ENCODE assay signal across 8 cellular contexts in genomic region chr6:14210663-14211595, GRCh38.
DNase-seq lines count a peak whose midpoint lies in the region; TF ChIP-seq lines count a peak whose summit lies in the region.

No MANE protein-coding gene starts in this region.

- H3K27me3 ChIP-seq in GM23248 (replicated peaks; ENCODE audit: insufficient read depth): no peaks in the 10 kb centered on the region

- peak overlapping the region; percentile 94 for H2AFZ ChIP-seq in GM23248

- no peaks in the 10 kb centered on the region for H3K9me3 ChIP-seq in GM23248 (ENCODE audit: low read depth)

- TF ChIP-seq CTCF in RWPE1 (conservative IDR thresholded peaks at IDR 0.05; ENCODE audit: low read depth) (peak; percentile 97), nephron progenitor cell (IDR thresholded peaks at IDR 0.05) (peak; percentile 34)

- in situ Hi-C loops in GM23248 (cut with MboI): loop anchor here (10.0 kb wide), 1 partner anchor 1284 kb away; no protein-coding TSS in a partner anchor

- H3K79me2 ChIP-seq in GM23248 (ENCODE audit: insufficient read depth): no peaks in the 10 kb centered on the region

- H3K4me3 ChIP-seq in GM23248: peak overlapping the region; percentile 88

- H3K27ac Mint-ChIP-seq in nephron progenitor cell: no peak overlapping the region
- peak overlapping the region; percentile 83 for H3K27ac Mint-ChIP-seq in stimulated activated naive CD8-positive, alpha-beta T cell treated with anti-CD3 and anti-CD28 coated beads, Interleukin-15, Interleukin-2, amounts not matched to agents 100 ng/mL and 50 ng/mL, for 24 hours

- no peaks in the 10 kb centered on the region for H3K36me3 ChIP-seq in GM23248 (ENCODE audit: low read depth)

- CTCF ChIA-PET in RWPE1 (lab: Yijun Ruan, JAX): interaction anchor here (0.6 to 1.2 kb wide), 2 partner anchors 512 to 995 kb away, joined by 3 read pairs; no protein-coding TSS in a partner anchor

- peak overlapping the region; percentile 95 for H3K4me2 ChIP-seq in GM23248 (ENCODE audit: unreplicated experiment)

- H4K20me1 ChIP-seq in GM23248 (ENCODE audit: insufficient read depth): no peaks in the 10 kb centered on the region

- peaks cover 4% of the 10 kb centered on the region for H3K9me3 Mint-ChIP-seq in nephron progenitor cell
- H3K9me3 Mint-ChIP-seq in stimulated activated naive CD8-positive, alpha-beta T cell treated with anti-CD3 and anti-CD28 coated beads, Interleukin-15, Interleukin-2, amounts not matched to agents 100 ng/mL and 50 ng/mL, for 24 hours: no peaks in the 10 kb centered on the region

- no peaks in the 10 kb centered on the region for H3K36me3 Mint-ChIP-seq in nephron progenitor cell (ENCODE audit: low read depth)
- H3K36me3 Mint-ChIP-seq in stimulated activated naive CD8-positive, alpha-beta T cell treated with anti-CD3 and anti-CD28 coated beads, Interleukin-15, Interleukin-2, amounts not matched to agents 100 ng/mL and 50 ng/mL, for 24 hours (ENCODE audit: low read depth): no peaks in the 10 kb centered on the region

- peaks cover 10% of the 10 kb centered on the region for H3K4me1 ChIP-seq in GM23248 (ENCODE audit: insufficient read depth)

- H3K4me3 Mint-ChIP-seq in nephron progenitor cell: peak overlapping the region; percentile 82
- peak overlapping the region; percentile 75 for H3K4me3 Mint-ChIP-seq in stimulated activated naive CD8-positive, alpha-beta T cell treated with anti-CD3 and anti-CD28 coated beads, Interleukin-15, Interleukin-2, amounts not matched to agents 100 ng/mL and 50 ng/mL, for 24 hours

- no peaks in the 10 kb centered on the region for H3K9me2 ChIP-seq in GM23248 (ENCODE audit: insufficient read depth)

- WGBS in GM23248 (ENCODE audit: low coverage in 1 of 2, low lambda C conversion rate in 2 of 2, missing lambda C conversion rate in 2 of 2), 2 experiments: 3 to 4% methylated on average over 57 to 94 of the region's 101 CpGs

- H3K27ac ChIP-seq in GM23248 (peak overlapping the region; percentile 59), RWPE1 (peak overlapping the region; percentile 82)

- DNase-seq in ELF-1 (ENCODE audit: low read depth, low spot score): peak; percentile 90
- DNase-seq in GM23248: peak; percentile 96
- DNase-seq in Kasumi-1 (lab: John Stamatoyannopoulos, UW): peak; percentile 89 to 90
- DNase-seq in RWPE1 (ENCODE audit: low spot score): peak; percentile 96
- peak; percentile 86 for DNase-seq in activated effector memory CD4-positive, alpha-beta T cell treated with Interleukin-2 at 50 U/mL for 16 hours
- peak; percentile 70 for DNase-seq in fibroblast of the conjunctiva (ENCODE audit: low read depth)
- peak; percentile 94 for DNase-seq in nephron progenitor cell

- H3F3A ChIP-seq in GM23248 (ENCODE audit: insufficient read depth): no peaks in the 10 kb centered on the region

- peaks cover 13% of the 10 kb centered on the region for H3K27me3 Mint-ChIP-seq in nephron progenitor cell (ENCODE audit: low read depth, poor library complexity)
- no peaks in the 10 kb centered on the region for H3K27me3 Mint-ChIP-seq in stimulated activated naive CD8-positive, alpha-beta T cell treated with anti-CD3 and anti-CD28 coated beads, Interleukin-15, Interleukin-2, amounts not matched to agents 100 ng/mL and 50 ng/mL, for 24 hours

- peak overlapping the region; percentile 85 for H3K9ac ChIP-seq in GM23248

- peaks cover 60% of the 10 kb centered on the region for H3K4me1 Mint-ChIP-seq in nephron progenitor cell
- H3K4me1 Mint-ChIP-seq in stimulated activated naive CD8-positive, alpha-beta T cell treated with anti-CD3 and anti-CD28 coated beads, Interleukin-15, Interleukin-2, amounts not matched to agents 100 ng/mL and 50 ng/mL, for 24 hours (ENCODE audit: low read depth): peaks cover 26% of the 10 kb centered on the region

- POLR2A ChIA-PET in RWPE1 (lab: Yijun Ruan, JAX; ENCODE audit: low non-redundant PET): interaction anchor here (0.6 kb wide), 1 partner anchor 106 kb away, joined by 3 read pairs; no protein-coding TSS in a partner anchor

Comparison
In these comparisons a context has a peak if more than half of its experiments do, and no peak if none do; other contexts are left out.
1. Peak in every context shown above with its lines: DNase-seq, H3K4me3 ChIP-seq and H3K27ac ChIP-seq.